ENCODE assay signal across 10 cellular contexts in genomic region chr5:180628211-180628610, GRCh38. TPM values are rescaled to one million over a fixed set of nuclear protein-coding genes. Genes with fewer than 3 reads are reported as not detected.
"Had no signal": no experiment of that assay in that cellular context is flagged by ENCODE, and none has a peak within 500 bp of the region (broad histone marks: within the 10 kb centered on the region; RNA-seq: fewer than 3 reads in every experiment).

No MANE protein-coding gene starts in this region.

- H3K9me3 ChIP-seq: HAP-1 had no signal

- H3K4me2 ChIP-seq: KMS-11 had no signal

- H3K4me1 ChIP-seq: HAP-1 had no signal

- ATAC-seq: HCT116, K562 had no signal

- H3K27ac ChIP-seq: KMS-11 had no signal

- H3K36me3 ChIP-seq: HAP-1 had no signal

- DNase-seq: GOT3, H7, IMR-90, Karpas-422 had no signal

- H3K4me3 ChIP-seq: HAP-1, K562 had no signal

- H3K9ac ChIP-seq: KMS-11 had no signal

RNA-seq across cellular contexts. Expression of gene FLT4, which starts 21.2 kb away (rescaled TPM):
- total RNA-seq: H4, HT-29 had no signal

RNA-seq across cellular contexts. Expression of gene SCGB3A1, which starts 36.9 kb away (rescaled TPM):
- total RNA-seq: H4, H7, HT-29, IMR-90 had no signal
- polyA plus RNA-seq: IMR-90, K562 had no signal
